In genomic region chr1:235910357-235911299, GRCh38 we compare ENCODE assay signal across 8 cellular contexts. TPM values are rescaled to one million over a fixed set of nuclear protein-coding genes. Genes with fewer than 3 reads are reported as not detected.
DNase-seq lines count a peak whose midpoint lies in the region; ATAC-seq, FAIRE-seq and TF ChIP-seq lines count a peak whose summit lies in the region.

No MANE protein-coding gene starts in this region.

- H3K4me1 Mint-ChIP-seq in activated CD4-positive, alpha-beta T cell treated with anti-CD3 and anti-CD28 coated beads for 36 hours = peaks cover 32% of the 10 kb centered on the region

- H3K4me1 ChIP-seq in lung (ENCODE audit: control insufficient read depth in 2 of 2, insufficient read depth in 2 of 2, low read length in 2 of 2) = peaks cover 0 to 2% of the 10 kb centered on the region in 2 donors

- peak overlapping the region; percentile 53 for H3K27ac Mint-ChIP-seq in activated CD4-positive, alpha-beta T cell treated with anti-CD3 and anti-CD28 coated beads for 36 hours

- FAIRE-seq in urothelium cell line (lab: Jason Lieb, UNC) = no peak

- no peaks in the 10 kb centered on the region for H3K36me3 Mint-ChIP-seq in activated CD4-positive, alpha-beta T cell treated with anti-CD3 and anti-CD28 coated beads for 36 hours (ENCODE audit: low read depth)

- H3K9me3 Mint-ChIP-seq in activated CD4-positive, alpha-beta T cell treated with anti-CD3 and anti-CD28 coated beads for 36 hours (ENCODE audit: low read depth) = no peaks in the 10 kb centered on the region

- TF ChIP-seq CTCF in cardiac fibroblast (IDR thresholded peaks at IDR 0.05; ENCODE audit: low read depth, low read length) (no peak), lung (IDR thresholded peaks at IDR 0.05; ENCODE audit: control extremely low read depth, extremely low read depth) (no peak)

- POLR2A ChIA-PET in activated CD4-positive, alpha-beta T cell treated with anti-CD3 and anti-CD28 coated beads for 36 hours (lab: Charles Lee) = no interaction called here

- H3K9me3 ChIP-seq in lung (ENCODE audit: control insufficient read depth in 2 of 2, insufficient read depth in 1 of 2, low read length in 1 of 2) = no peaks in the 10 kb centered on the region

- H3K27me3 Mint-ChIP-seq in activated CD4-positive, alpha-beta T cell treated with anti-CD3 and anti-CD28 coated beads for 36 hours = peaks cover 3% of the 10 kb centered on the region

- H3K4me3 ChIP-seq in cardiac fibroblast (replicated peaks in 1 of 2; ENCODE audit: low read depth in 2 of 2, low read length in 2 of 2) (no peak overlapping the region), lung (no peak overlapping the region)

- H3K36me3 ChIP-seq in lung (ENCODE audit: control insufficient read depth in 2 of 2, insufficient read depth in 2 of 2, low read length in 2 of 2) = no peaks in the 10 kb centered on the region

- H3K27me3 ChIP-seq in lung (ENCODE audit: control insufficient read depth, insufficient read depth) = no peaks in the 10 kb centered on the region

- H3K27ac ChIP-seq in lung (ENCODE audit: low read depth in 1 of 2, low read length in 1 of 2) = peak overlapping the region; percentile 40 to 70

- CTCF ChIA-PET in activated CD4-positive, alpha-beta T cell treated with anti-CD3 and anti-CD28 coated beads for 36 hours (lab: Charles Lee) = no interaction called here

- no peak overlapping the region for H3K4me3 Mint-ChIP-seq in activated CD4-positive, alpha-beta T cell treated with anti-CD3 and anti-CD28 coated beads for 36 hours

- peak; percentile 92 for ATAC-seq in activated CD4-positive, alpha-beta T cell treated with anti-CD3 and anti-CD28 coated beads for 36 hours
- ATAC-seq in lung (ENCODE audit: insufficient read depth, low FRiP score) = peak; percentile 73
- ATAC-seq in HG02763 (IDR thresholded peaks at IDR 0.05; ENCODE audit: unreplicated experiment) = no peak

- 58 to 80% methylated on average over 8 of the region's 8 CpGs for WGBS in lung, 2 donors

- intact Hi-C loops in activated CD4-positive, alpha-beta T cell treated with anti-CD3 and anti-CD28 coated beads for 36 hours (cut with DNase I, micrococcal nuclease) = loop anchor here (1.0 to 5.0 kb wide), 6 partner anchors 22 to 60 kb away; partner anchors contain the start of gene LYST (in 1 of the 2)

- peak; percentile 74 for DNase-seq in activated CD4-positive, alpha-beta T cell treated with anti-CD3 and anti-CD28 coated beads for 36 hours
- DNase-seq in activated CD4-positive, alpha-beta T cell treated with anti-CD3 and anti-CD28 coated beads for 1 hour = no peak
- peak; percentile 57 for DNase-seq in OCI-M1 (lab: John Stamatoyannopoulos, UW)
- peak; percentile 79 to 98 for DNase-seq in cardiac fibroblast (ENCODE audit: low read depth in 2 of 2)
- DNase-seq in lung (ENCODE audit: low spot score) = peak; percentile 51
- peak; percentile 88 for DNase-seq in urothelium cell line (ENCODE audit: low spot score)
- DNase-seq in NCI-H345 treated with DMSO at 0.1 percent for 48 hours (lab: John Stamatoyannopoulos, UW; ENCODE audit: unreplicated experiment) = no peak

RNA-seq across cellular contexts. Expression of gene LYST, which starts 43.9 kb away (rescaled TPM):
- 10 to 100 TPM; 28.1 to 32.3 TPM for total RNA-seq in activated CD4-positive, alpha-beta T cell treated with anti-CD3 and anti-CD28 coated beads for 36 hours
- 10 to 100 TPM; 45.8 to 82.7 TPM for total RNA-seq in lung
- 10 to 100 TPM in 1 of 2 donors, 1 to 10 TPM in 1; 9.8 to 17.5 TPM for polyA plus RNA-seq in lung

Comparison
In these comparisons a context has a peak if more than half of its experiments do, and no peak if none do; other contexts are left out.
1. DNase-seq: peak in activated CD4-positive, alpha-beta T cell treated with anti-CD3 and anti-CD28 coated beads for 36 hours (single experiment), OCI-M1 (single experiment), cardiac fibroblast (2 of 2), lung (single experiment) and urothelium cell line (single experiment); none in activated CD4-positive, alpha-beta T cell treated with anti-CD3 and anti-CD28 coated beads for 1 hour (single experiment) and NCI-H345 treated with DMSO at 0.1 percent for 48 hours (single experiment).